In genomic region chr6:160347259-160348208, GRCh38 we compare ENCODE assay signal across 9 cellular contexts. TPM values are rescaled to one million over a fixed set of nuclear protein-coding genes. Genes with fewer than 3 reads are reported as not detected.
A peak's percentile ranks its signal among the peaks of the same experiment; 100 is the strongest.
DNase-seq lines count a peak whose midpoint lies in the region; ATAC-seq lines count a peak whose summit lies in the region.
"Had no signal": no experiment of that assay in that cellular context is flagged by ENCODE, and none has a peak within 500 bp of the region (broad histone marks: within the 10 kb centered on the region; RNA-seq: fewer than 3 reads in every experiment).

No MANE protein-coding gene starts in this region.

- peak overlapping the region; percentile 51 for H2BK15ac ChIP-seq in neuronal stem cell (ENCODE audit: low read length)

- peak overlapping the region; percentile 98 for H3K4me2 ChIP-seq in neuronal stem cell (ENCODE audit: insufficient read depth, low read length, poor library complexity, severe bottlenecking)

- no peak overlapping the region for H2BK120ac ChIP-seq in neuronal stem cell (ENCODE audit: low read depth, low read length)

- H4K91ac ChIP-seq in neuronal stem cell (ENCODE audit: low read depth, low read length, poor library complexity), result no peak overlapping the region

- no peaks in the 10 kb centered on the region for H3K4me1 ChIP-seq in right cardiac atrium (ENCODE audit: control insufficient read depth, insufficient read depth, low read length)
- H3K4me1 ChIP-seq in neuronal stem cell (ENCODE audit: control insufficient read depth in 2 of 2, insufficient read depth in 1 of 2, low read depth in 1 of 2, low read length in 2 of 2), result peaks cover 0 to 3% of the 10 kb centered on the region in 2 donors
- H3K4me1 ChIP-seq in aorta (ENCODE audit: control insufficient read depth in 1 of 2, insufficient read depth in 2 of 2, low read length in 2 of 2), result no peaks in the 10 kb centered on the region

- H3K4me3 ChIP-seq in right cardiac atrium (ENCODE audit: low read length) (peak overlapping the region; percentile 55), neuronal stem cell (ENCODE audit: low read length in 2 of 2) (peak overlapping the region in 1 of 2 donors; percentile 81), aorta (ENCODE audit: low read length in 2 of 2) (peak overlapping the region; percentile 59 to 85)

- 36% methylated on average over 72 of the region's 72 CpGs for WGBS in right cardiac atrium
- no CpG with 5 or more reads among the region's 72 CpGs for WGBS in neuronal stem cell (ENCODE audit: extremely low coverage in 2 of 2, insufficient read length in 2 of 2, insufficient replicate concordance in 1 of 2), 2 donors
- 47 to 65% methylated on average over 45 to 72 of the region's 72 CpGs for WGBS in aorta, 2 donors

- no peak overlapping the region for H3K23ac ChIP-seq in neuronal stem cell (ENCODE audit: low read depth, low read length, poor library complexity)

- intact Hi-C loops in Right ventricle myocardium superior (cut with DNase I) (no loop called here), cardiac septum (cut with DNase I) (no loop called here), right cardiac atrium (cut with DNase I) (no loop called here), aorta (cut with DNase I) (loop anchor here in 1 of 2 donors (2.0 kb wide), 1 partner anchor 209 kb away; no protein-coding TSS in a partner anchor)

- H2AK5ac ChIP-seq in neuronal stem cell (ENCODE audit: low read depth, low read length), result no peak overlapping the region

- H2BK5ac ChIP-seq in neuronal stem cell (ENCODE audit: low read length), result no peak overlapping the region

- no peak overlapping the region for H3K14ac ChIP-seq in neuronal stem cell (ENCODE audit: low read length)

- no peak overlapping the region for H3K4ac ChIP-seq in neuronal stem cell (ENCODE audit: low read length)

- H3K18ac ChIP-seq in neuronal stem cell (ENCODE audit: low read length), result peak overlapping the region; percentile 61

- H4K8ac ChIP-seq in neuronal stem cell (ENCODE audit: low read depth, low read length), result no peak overlapping the region

- ATAC-seq in Right ventricle myocardium superior (ENCODE audit: poor library complexity), result peak; percentile 32
- peak; percentile 39 to 48 for ATAC-seq in right cardiac atrium
- peak; percentile 42 for ATAC-seq in aorta (ENCODE audit: low FRiP score)
- ATAC-seq in GM19463 (IDR thresholded peaks at IDR 0.05; ENCODE audit: unreplicated experiment), result no peak

- DNase-seq in Right ventricle myocardium superior (no peak), cardiac septum (ENCODE audit: low spot score) (no peak), right cardiac atrium (peak in 2 of 3 donors; percentile 30 to 39), neuronal stem cell (ENCODE audit: low spot score) (peak; percentile 15), aorta (no peak), NCI-H146 (lab: John Stamatoyannopoulos, UW) (no peak), DMS153 treated with DMSO at 0.1 percent for 48 hours (lab: John Stamatoyannopoulos, UW; ENCODE audit: unreplicated experiment) (no peak)
- DNase-seq: spleen had no signal

- no peaks in the 10 kb centered on the region for H3K36me3 ChIP-seq in neuronal stem cell (replicated peaks in 1 of 2; ENCODE audit: control insufficient read depth in 2 of 2, insufficient read depth in 2 of 2, low read length in 2 of 2)
- no peaks in the 10 kb centered on the region for H3K36me3 ChIP-seq in aorta (ENCODE audit: control insufficient read depth in 1 of 2, insufficient read depth in 2 of 2, low read length in 1 of 2)
- H3K36me3 ChIP-seq: spleen had no signal

- H3K9me3 ChIP-seq in right cardiac atrium (ENCODE audit: control insufficient read depth, low read length) (no peaks in the 10 kb centered on the region), neuronal stem cell (replicated peaks in 1 of 2; ENCODE audit: control insufficient read depth in 2 of 2, insufficient read depth in 1 of 2, low read depth in 1 of 2, low read length in 2 of 2) (no peaks in the 10 kb centered on the region), aorta (ENCODE audit: control insufficient read depth, low read length) (no peaks in the 10 kb centered on the region)
- H3K9me3 ChIP-seq: spleen had no signal

- H3K27me3 ChIP-seq in right cardiac atrium (ENCODE audit: control insufficient read depth, insufficient read depth) (no peaks in the 10 kb centered on the region), neuronal stem cell (ENCODE audit: control insufficient read depth in 3 of 3, insufficient read depth in 3 of 3, low read depth in 1 of 3, low read length in 3 of 3) (peaks cover 5 to 80% (median 39%) of the 10 kb centered on the region in 3 experiments), aorta (ENCODE audit: control insufficient read depth in 1 of 2, insufficient read depth in 2 of 2, low read length in 1 of 2) (no peaks in the 10 kb centered on the region)

- H3K79me1 ChIP-seq in neuronal stem cell (ENCODE audit: low read depth, low read length), result no peaks in the 10 kb centered on the region

- H3K27ac ChIP-seq in right cardiac atrium (ENCODE audit: low read length) (no peak overlapping the region), neuronal stem cell (replicated peaks; ENCODE audit: low read length) (no peak overlapping the region), aorta (ENCODE audit: low read depth in 1 of 2, low read length in 2 of 2) (peak overlapping the region; percentile 23 to 84)
- H3K27ac ChIP-seq: spleen had no signal

- H2AFZ ChIP-seq in neuronal stem cell (ENCODE audit: low read length), result peak overlapping the region; percentile 89

- no peak overlapping the region for H2BK12ac ChIP-seq in neuronal stem cell (ENCODE audit: low read length)

- no peak overlapping the region for H3K9ac ChIP-seq in neuronal stem cell (ENCODE audit: low read depth, low read length, poor library complexity)

RNA-seq across cellular contexts. Expression of gene SLC22A3, which starts 0.6 kb away (rescaled TPM):
- total RNA-seq in Right ventricle myocardium superior, result 1.2 TPM
- 0.54 TPM for total RNA-seq in cardiac septum
- 1 to 10 TPM in 2 of 4 donors, under 1 TPM in 2; 0.57 to 1.1 (median 0.92) TPM for total RNA-seq in right cardiac atrium
- polyA plus RNA-seq in right cardiac atrium, result 0.88 TPM
- polyA plus RNA-seq in neuronal stem cell (2013, experiment 1 of 2), result 0.17 TPM
- polyA plus RNA-seq in neuronal stem cell (2013, experiment 2 of 2), result 0.11 TPM
- 10 to 100 TPM; 48.4 to 61.0 TPM for total RNA-seq in aorta
- polyA plus RNA-seq in aorta, result 10 to 100 TPM; 28.1 to 33.2 TPM

Comparison
In these comparisons a context has a peak if more than half of its experiments do, and no peak if none do; other contexts are left out.
1. DNase-seq: peak in right cardiac atrium (2 of 3) and neuronal stem cell (single experiment); none in Right ventricle myocardium superior (single experiment), cardiac septum (single experiment), aorta (0 of 2), NCI-H146 (single experiment) and DMS153 treated with DMSO at 0.1 percent for 48 hours (single experiment).
2. H3K27ac ChIP-seq: peak in aorta (2 of 2); none in right cardiac atrium (single experiment) and neuronal stem cell (single experiment).
3. RNA of gene SLC22A3, which starts 0.6 kb away (total RNA-seq): 48.4 to 61.0 TPM in aorta; 1.2 TPM in Right ventricle myocardium superior (single experiment), 0.57 to 1.1 TPM in right cardiac atrium and 0.54 TPM in cardiac septum (single experiment); every median in the first group is over 10 times any median in the second.